ENCODE assay signal across 11 cellular contexts in genomic region chr2:45567288-45567963, GRCh38. TPM values are rescaled to one million over a fixed set of nuclear protein-coding genes. Genes with fewer than 3 reads are reported as not detected.
DNase-seq lines count a peak whose midpoint lies in the region; ATAC-seq and TF ChIP-seq lines count a peak whose summit lies in the region.
"Had no signal": no experiment of that assay in that cellular context is flagged by ENCODE, and none has a peak within 500 bp of the region (broad histone marks: within the 10 kb centered on the region; RNA-seq: fewer than 3 reads in every experiment).

No MANE protein-coding gene starts in this region.

- H3K27ac Mint-ChIP-seq in naive thymus-derived CD4-positive, alpha-beta T cell = peak overlapping the region; percentile 90 to 98 (median 94)

- H3K4me1 Mint-ChIP-seq in activated T-cell treated with anti-CD3 and anti-CD28 coated beads, Interleukin-2, amount 50 U/mL, for 4 hours (ENCODE audit: low read depth) = peaks cover 27% of the 10 kb centered on the region
- H3K4me1 Mint-ChIP-seq in naive thymus-derived CD4-positive, alpha-beta T cell = peaks cover 16 to 53% (median 40%) of the 10 kb centered on the region in 7 donors

- intact Hi-C loops in naive thymus-derived CD4-positive, alpha-beta T cell (cut with micrococcal nuclease) = loop anchor here (5.0 to 10.0 kb wide), 4 partner anchors 1205 to 1837 kb away; partner anchors contain the start of genes CAMKMT (in 2 of the 2), PREPL (in 2 of the 2), LRPPRC (in 1 of the 2) and MSH2 (in 1 of the 2)

- peak overlapping the region; percentile 62 for H3K4me2 ChIP-seq in DND-41 (ENCODE audit: insufficient read depth, low read length)

- TF ChIP-seq CTCF in DND-41 (IDR thresholded peaks at IDR 0.05; ENCODE audit: borderline replicate concordance, extremely low read depth, low read length, poor library complexity, severe bottlenecking) = no peak

- ATAC-seq in DND-41 (ENCODE audit: insufficient read depth, low read depth) (peak; percentile 44), HG02763 (IDR thresholded peaks at IDR 0.05; ENCODE audit: unreplicated experiment) (peak; percentile 10)
- ATAC-seq in activated T-cell treated with anti-CD3 and anti-CD28 coated beads, Interleukin-2, amount 50 U/mL, for 4 hours = no peak
- ATAC-seq in naive thymus-derived CD4-positive, alpha-beta T cell = peak; percentile 45
- ATAC-seq: HCT116 had no signal

- DNase-seq in DND-41 (peak; percentile 55), SW 1271 (lab: John Stamatoyannopoulos, UW) (no peak), NCI-H1092 (lab: John Stamatoyannopoulos, UW) (no peak), amygdala (lab: John Stamatoyannopoulos, UW) (no peak), NCI-H2196 (lab: John Stamatoyannopoulos, UW; ENCODE audit: unreplicated experiment) (no peak)
- no peak for DNase-seq in activated T-cell treated with anti-CD3 and anti-CD28 coated beads, Interleukin-2, amount 50 U/mL, for 4 hours
- no peak for DNase-seq in naive thymus-derived CD4-positive, alpha-beta T cell
- DNase-seq: activated CD8-positive, alpha-beta memory T cell treated with anti-CD3 and anti-CD28 coated beads for 24 hours; NCI-H2107 had no signal

- H3K4me3 Mint-ChIP-seq in activated T-cell treated with anti-CD3 and anti-CD28 coated beads, Interleukin-2, amount 50 U/mL, for 4 hours = peak overlapping the region; percentile 73
- peak overlapping the region; percentile 73 to 96 (median 88) for H3K4me3 Mint-ChIP-seq in naive thymus-derived CD4-positive, alpha-beta T cell

- peaks cover 55% of the 10 kb centered on the region for H3K4me1 ChIP-seq in DND-41 (ENCODE audit: insufficient read depth, low read length)
- peaks cover 12 to 14% of the 10 kb centered on the region in 2 donors for H3K4me1 ChIP-seq in naive thymus-derived CD4-positive, alpha-beta T cell (ENCODE audit: control insufficient read depth in 2 of 2, insufficient read depth in 2 of 2, low read length in 2 of 2)

- peak overlapping the region; percentile 96 for H3K27ac ChIP-seq in DND-41 (ENCODE audit: low read length)
- H3K27ac ChIP-seq in naive thymus-derived CD4-positive, alpha-beta T cell (ENCODE audit: low read depth, low read length) = peak overlapping the region; percentile 76

- H3K36me3 ChIP-seq in DND-41 (ENCODE audit: insufficient read depth, low read length) = peaks cover 4% of the 10 kb centered on the region; the same call in 1 of the 2 replicates
- no peaks in the 10 kb centered on the region for H3K36me3 ChIP-seq in naive thymus-derived CD4-positive, alpha-beta T cell (ENCODE audit: control insufficient read depth in 2 of 3, insufficient read depth in 3 of 3, low read length in 3 of 3)

- H3K27me3 ChIP-seq in DND-41 (ENCODE audit: insufficient read depth, low read length, poor library complexity) = no peaks in the 10 kb centered on the region
- no peaks in the 10 kb centered on the region for H3K27me3 ChIP-seq in naive thymus-derived CD4-positive, alpha-beta T cell (ENCODE audit: control insufficient read depth in 2 of 2, insufficient read depth in 2 of 2, low read length in 2 of 2)

- POLR2A ChIA-PET in naive thymus-derived CD4-positive, alpha-beta T cell (lab: Charles Lee) = interaction anchor here (0.6 to 1.7 kb wide), 4 partner anchors 19 to 290 kb away, joined by 3 to 4 read pairs (median 4); no protein-coding TSS in a partner anchor

- peaks cover 17% of the 10 kb centered on the region for H3K36me3 Mint-ChIP-seq in activated T-cell treated with anti-CD3 and anti-CD28 coated beads, Interleukin-2, amount 50 U/mL, for 4 hours (ENCODE audit: insufficient read depth)
- peaks cover 0 to 50% (median 34%) of the 10 kb centered on the region in 5 donors for H3K36me3 Mint-ChIP-seq in naive thymus-derived CD4-positive, alpha-beta T cell

- H3K9me3 Mint-ChIP-seq in activated T-cell treated with anti-CD3 and anti-CD28 coated beads, Interleukin-2, amount 50 U/mL, for 4 hours = no peaks in the 10 kb centered on the region
- peaks cover 0 to 10% (median 0%) of the 10 kb centered on the region in 11 donors for H3K9me3 Mint-ChIP-seq in naive thymus-derived CD4-positive, alpha-beta T cell

- CTCF ChIA-PET in naive thymus-derived CD4-positive, alpha-beta T cell (lab: Charles Lee) = interaction anchor here (0.6 to 1.6 kb wide), 4 partner anchors 9 to 586 kb away, joined by 3 to 5 read pairs (median 4); no protein-coding TSS in a partner anchor

- peak overlapping the region; percentile 57 for H3K9ac ChIP-seq in DND-41 (ENCODE audit: low read depth, low read length)

- H3K4me3 ChIP-seq in DND-41 (ENCODE audit: low read depth in 1 of 2, low read length in 2 of 2) = peak overlapping the region; percentile 43 to 54; a peak in 3 of 4 replicates
- H3K4me3 ChIP-seq in naive thymus-derived CD4-positive, alpha-beta T cell (ENCODE audit: low read length) = peak overlapping the region; percentile 54

- no peaks in the 10 kb centered on the region for H3K27me3 Mint-ChIP-seq in activated T-cell treated with anti-CD3 and anti-CD28 coated beads, Interleukin-2, amount 50 U/mL, for 4 hours (ENCODE audit: low read depth)
- H3K27me3 Mint-ChIP-seq in naive thymus-derived CD4-positive, alpha-beta T cell = no peaks in the 10 kb centered on the region

- H3K79me2 ChIP-seq in DND-41 (ENCODE audit: insufficient read depth, low read length) = peaks cover 52% of the 10 kb centered on the region

- peak overlapping the region; percentile 28 for H2AFZ ChIP-seq in DND-41 (ENCODE audit: low read depth, low read length)

- no peaks in the 10 kb centered on the region for H3K9me3 ChIP-seq in DND-41 (ENCODE audit: insufficient read depth, low read length, severe bottlenecking)
- no peaks in the 10 kb centered on the region for H3K9me3 ChIP-seq in naive thymus-derived CD4-positive, alpha-beta T cell (ENCODE audit: control insufficient read depth in 2 of 3, low read length in 3 of 3)

- H4K20me1 ChIP-seq in DND-41 (ENCODE audit: insufficient read depth, low read length) = no peaks in the 10 kb centered on the region

RNA-seq across cellular contexts. Expression of gene SRBD1, which starts 43.6 kb away (rescaled TPM):
- total RNA-seq in activated T-cell treated with anti-CD3 and anti-CD28 coated beads, Interleukin-2, amount 50 U/mL, for 4 hours = 10 to 100 TPM; 13.8 to 18.4 (median 15.5) TPM
- 10 to 100 TPM; 17.7 to 28.1 (median 23.3) TPM for total RNA-seq in naive thymus-derived CD4-positive, alpha-beta T cell
- 10 to 100 TPM; 14.0 to 15.1 TPM for polyA plus RNA-seq in naive thymus-derived CD4-positive, alpha-beta T cell

Comparison
In these comparisons a context has a peak if more than half of its experiments do, and no peak if none do; other contexts are left out.
1. ATAC-seq: peak in DND-41 (single experiment), HG02763 (single experiment) and naive thymus-derived CD4-positive, alpha-beta T cell (single experiment); none in activated T-cell treated with anti-CD3 and anti-CD28 coated beads, Interleukin-2, amount 50 U/mL, for 4 hours (0 of 2).